8 cellular contexts compared by ENCODE assay signal in the genomic region with DNA sequence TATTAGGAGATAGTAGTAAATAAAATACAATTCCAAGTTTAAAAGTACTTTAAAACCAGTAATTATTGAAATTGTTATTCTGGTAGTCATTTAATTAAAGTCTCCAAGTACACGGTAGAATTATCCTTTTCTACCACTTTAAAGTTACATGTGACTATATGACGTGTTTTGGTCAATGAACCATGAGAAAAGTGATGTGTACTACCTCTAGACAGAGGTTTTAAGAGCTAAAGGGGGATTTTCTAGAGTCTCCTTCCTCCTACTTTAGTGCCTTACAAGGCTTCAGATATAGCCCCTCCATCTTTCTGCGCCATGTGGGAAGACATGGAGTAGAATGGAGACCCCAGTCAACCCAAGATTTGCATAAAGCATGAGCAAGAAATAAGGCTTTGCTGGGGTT.
"Had no signal": no experiment of that assay in that cellular context is flagged by ENCODE, and none has a peak within 500 bp of the region (broad histone marks: within the 10 kb centered on the region; RNA-seq: fewer than 3 reads in every experiment).

No MANE protein-coding gene starts in this region.

- FAIRE-seq: HepG2, HTR-8/SVneo, K562 had no signal

- ATAC-seq: HepG2, K562 had no signal

- H3K9ac ChIP-seq: KMS-11 had no signal

- H3K4me2 ChIP-seq: KMS-11 had no signal

- H3K27ac ChIP-seq: HL-60, KMS-11 had no signal

- DNase-seq: IMR-90, KBM-7, KG1 had no signal

- H3K4me3 ChIP-seq: K562 had no signal
